In genomic region chr7:76430211-76430610, GRCh38 we compare ENCODE assay signal across 25 cellular contexts. TPM values are rescaled to one million over a fixed set of nuclear protein-coding genes. Genes with fewer than 3 reads are reported as not detected.
"Had no signal": no experiment of that assay in that cellular context is flagged by ENCODE, and none has a peak within 500 bp of the region (broad histone marks: within the 10 kb centered on the region; RNA-seq: fewer than 3 reads in every experiment).

No MANE protein-coding gene starts in this region.

- H3K27me3 ChIP-seq: SJCRH30 had no signal

- ATAC-seq: activated naive CD4-positive, alpha-beta T cell treated with anti-CD3 and anti-CD28 coated beads, Interleukin-2, amount 50 U/mL, for 72 hours; activated naive CD8-positive, alpha-beta T cell treated with anti-CD3 and anti-CD28 coated beads, Interleukin-2, amount 50 U/mL, for 24 hours; activated T-cell treated with anti-CD3 and anti-CD28 coated beads, Interleukin-2, amount 50 U/mL, for 4 hours; Panc1 had no signal

- H3K4me3 Mint-ChIP-seq: activated CD4-positive, alpha-beta memory T cell treated with anti-CD3 and anti-CD28 coated beads, Interleukin-2, amount 10 ng/mL, durations not matched to agents 7 days and 5 days; activated naive CD8-positive, alpha-beta T cell treated with anti-CD3 and anti-CD28 coated beads, Interleukin-2, amount 50 U/mL, for 24 hours; activated T-cell treated with anti-CD3 and anti-CD28 coated beads, Interleukin-2, amount 50 U/mL, for 4 hours; brain had no signal

- H3K36me3 Mint-ChIP-seq: activated naive CD4-positive, alpha-beta T cell treated with anti-CD3 and anti-CD28 coated beads, Interleukin-2, amount 50 U/mL, for 72 hours; brain had no signal

- H3K27ac Mint-ChIP-seq: activated CD4-positive, alpha-beta memory T cell treated with anti-CD3 and anti-CD28 coated beads, Interleukin-2, amount 10 ng/mL, durations not matched to agents 7 days and 5 days; activated naive CD8-positive, alpha-beta T cell treated with anti-CD3 and anti-CD28 coated beads, Interleukin-2, amount 50 U/mL, for 24 hours; brain had no signal

- H3K4me3 ChIP-seq: SJCRH30 had no signal

- H3K36me3 ChIP-seq: SJCRH30 had no signal

- DNase-seq: activated CD4-positive, alpha-beta memory T cell treated with anti-CD3 and anti-CD28 coated beads, Interleukin-2, amount 10 ng/mL, durations not matched to agents 7 days and 5 days; activated CD4-positive, alpha-beta T cell treated with anti-CD3 and anti-CD28 coated beads, Interleukin-2, amount 50 U/mL, for 1 hour; activated CD4-positive, CD25-positive, alpha-beta regulatory T cell; activated effector memory CD4-positive, alpha-beta T cell treated with anti-CD3 and anti-CD28 coated beads, Interleukin-2, amount 50 U/mL, for 16 hours; activated naive CD4-positive, alpha-beta T cell treated with Interleukin-2 at 50 U/mL for 16 hours; activated naive CD8-positive, alpha-beta T cell treated with anti-CD3 and anti-CD28 coated beads, Interleukin-2, amount 50 U/mL, for 24 hours; activated T-cell treated with anti-CD3 and anti-CD28 coated beads, Interleukin-2, amount 50 U/mL, for 4 hours; amniotic stem cell; Kasumi-1; KBM-7; NCI-H1092; NCI-H1417; NCI-H1930; NCI-H510A treated with DMSO at 0.1 percent for 48 hours; NK-92 treated with Interleukin-12 subunit alpha and Interleukin-12 subunit beta, amount 100 ng/mL, for 24 hours; OCI-M1; Right ventricle myocardium superior; RPMI8226; SK-N-SH; T-helper 1 cell had no signal

- H3K27me3 Mint-ChIP-seq: activated CD4-positive, alpha-beta memory T cell treated with anti-CD3 and anti-CD28 coated beads, Interleukin-2, amount 10 ng/mL, durations not matched to agents 7 days and 5 days; activated naive CD8-positive, alpha-beta T cell treated with anti-CD3 and anti-CD28 coated beads, Interleukin-2, amount 50 U/mL, for 24 hours had no signal

- H3K9me3 ChIP-seq: SJCRH30, SK-N-SH had no signal

- H3K27ac ChIP-seq: SJCRH30, VCaP had no signal

- H3K4me1 Mint-ChIP-seq: activated CD4-positive, alpha-beta memory T cell treated with anti-CD3 and anti-CD28 coated beads, Interleukin-2, amount 10 ng/mL, durations not matched to agents 7 days and 5 days; activated naive CD8-positive, alpha-beta T cell treated with anti-CD3 and anti-CD28 coated beads, Interleukin-2, amount 50 U/mL, for 24 hours; brain had no signal

- H3K9me3 Mint-ChIP-seq: activated CD4-positive, alpha-beta memory T cell treated with anti-CD3 and anti-CD28 coated beads, Interleukin-2, amount 10 ng/mL, durations not matched to agents 7 days and 5 days; activated naive CD4-positive, alpha-beta T cell treated with anti-CD3 and anti-CD28 coated beads, Interleukin-2, amount 50 U/mL, for 72 hours; activated naive CD8-positive, alpha-beta T cell treated with anti-CD3 and anti-CD28 coated beads, Interleukin-2, amount 50 U/mL, for 24 hours; activated T-cell treated with anti-CD3 and anti-CD28 coated beads, Interleukin-2, amount 50 U/mL, for 4 hours; brain had no signal

RNA-seq across cellular contexts. Expression of gene ZP3, which starts 5.5 kb away (rescaled TPM):
- total RNA-seq: Right ventricle myocardium superior had no signal
